ENCODE assay signal across 8 cellular contexts in genomic region chr14:104639889-104640548, GRCh38. TPM values are rescaled to one million over a fixed set of nuclear protein-coding genes. Genes with fewer than 3 reads are reported as not detected.
DNase-seq lines count a peak whose midpoint lies in the region; ATAC-seq and TF ChIP-seq lines count a peak whose summit lies in the region.

No MANE protein-coding gene starts in this region.

- H3K27ac ChIP-seq in MM.1S (ENCODE audit: low read length), result no peak overlapping the region
- no peak overlapping the region for H3K27ac ChIP-seq in sigmoid colon

- no peak overlapping the region for H3K9ac ChIP-seq in MM.1S (ENCODE audit: low read length)

- ATAC-seq in GM19463 (IDR thresholded peaks at IDR 0.05; ENCODE audit: unreplicated experiment) (no peak), HG03521 (IDR thresholded peaks at IDR 0.05; ENCODE audit: unreplicated experiment) (no peak)

- TF ChIP-seq EP300 in sigmoid colon (IDR thresholded peaks at IDR 0.05), result no peak

- H3F3A ChIP-seq in MM.1S (ENCODE audit: insufficient read depth, low read length), result no peaks in the 10 kb centered on the region

- no peaks in the 10 kb centered on the region for H3K79me2 ChIP-seq in MM.1S (ENCODE audit: low read length)

- no peaks in the 10 kb centered on the region for H3K9me2 ChIP-seq in MM.1S (replicated peaks; ENCODE audit: insufficient read depth, low read length)

- H3K9me3 ChIP-seq in MM.1S (replicated peaks; ENCODE audit: insufficient read depth, low read length) (no peaks in the 10 kb centered on the region), sigmoid colon (peaks cover 0 to 3% (median 0%) of the 10 kb centered on the region in 4 donors)

- intact Hi-C loops in sigmoid colon (cut with DNase I), result loop anchor here (1.0 to 5.0 kb wide), 2 partner anchors 503 to 563 kb away; no protein-coding TSS in a partner anchor

- no peak overlapping the region for H3K4me2 ChIP-seq in MM.1S (ENCODE audit: low read depth, low read length)

- no peaks in the 10 kb centered on the region for H4K20me1 ChIP-seq in MM.1S (ENCODE audit: insufficient read depth, low read length)

- H3K4me1 ChIP-seq in MM.1S (ENCODE audit: low read length), result no peaks in the 10 kb centered on the region
- H3K4me1 ChIP-seq in sigmoid colon, result peaks cover 0 to 7% (median 3%) of the 10 kb centered on the region in 4 donors

- H2AFZ ChIP-seq in MM.1S (ENCODE audit: low read length), result no peak overlapping the region

- no peaks in the 10 kb centered on the region for H3K36me3 ChIP-seq in MM.1S (replicated peaks; ENCODE audit: insufficient read depth, low read length)
- H3K36me3 ChIP-seq in sigmoid colon, result no peaks in the 10 kb centered on the region

- peak; percentile 91 for DNase-seq in GM03348 (ENCODE audit: low spot score)
- peak; percentile 9 for DNase-seq in MM.1S
- peak; percentile 81 for DNase-seq in SW480 (ENCODE audit: low spot score)
- DNase-seq in anterior cingulate cortex (lab: John Stamatoyannopoulos, UW), result peak in 40 of 58 donors; percentile 10 to 76 (median 44)
- peak; percentile 90 for DNase-seq in hepatic stellate cell (ENCODE audit: low spot score)
- peak; percentile 72 for DNase-seq in sigmoid colon

- TF ChIP-seq CTCF in MM.1S (IDR thresholded peaks at IDR 0.05; ENCODE audit: low read length) (peak; percentile 69), sigmoid colon (IDR thresholded peaks at IDR 0.05) (peak; percentile 56 to 83 (median 67))

- TF ChIP-seq POLR2A in sigmoid colon (IDR thresholded peaks at IDR 0.05), result no peak

- 5 to 9% methylated on average over 24 of the region's 24 CpGs for WGBS in sigmoid colon, 2 donors

- H3K4me3 ChIP-seq in MM.1S (ENCODE audit: low read length) (no peak overlapping the region), sigmoid colon (no peak overlapping the region)

- H3K27me3 ChIP-seq in MM.1S (replicated peaks; ENCODE audit: insufficient read depth, low read length), result peaks cover 45% of the 10 kb centered on the region
- peaks cover 0 to 33% (median 3%) of the 10 kb centered on the region in 3 donors for H3K27me3 ChIP-seq in sigmoid colon

RNA-seq across cellular contexts. Expression of gene TMEM179, which starts 35.4 kb away (rescaled TPM):
- 1 to 10 TPM; 1.4 to 5.4 (median 2.8) TPM for total RNA-seq in sigmoid colon
- 1 to 10 TPM in 1 of 3 donors, not detected in 2; 4.2 TPM for polyA plus RNA-seq in sigmoid colon

RNA-seq across cellular contexts. Expression of gene INF2, which starts 49.4 kb away (rescaled TPM):
- total RNA-seq in sigmoid colon, result 10 to 100 TPM; 26.3 to 67.0 (median 30.3) TPM
- polyA plus RNA-seq in sigmoid colon, result 100 to 1,000 TPM; 127 to 169 (median 130) TPM

Comparison
In these comparisons a context has a peak if more than half of its experiments do, and no peak if none do; other contexts are left out.
1. DNase-seq: peak in every context shown above with its lines; median percentile 91 in GM03348; 90 in hepatic stellate cell; 81 in SW480; 72 in sigmoid colon; 44 in anterior cingulate cortex; 9 in MM.1S.